22 cellular contexts compared by ENCODE assay signal in genomic region chr5:151855701-151856100, GRCh38.
DNase-seq lines count a peak whose midpoint lies in the region; ATAC-seq and TF ChIP-seq lines count a peak whose summit lies in the region.
"Had no signal": no experiment of that assay in that cellular context is flagged by ENCODE, and none has a peak within 500 bp of the region (broad histone marks: within the 10 kb centered on the region; RNA-seq: fewer than 3 reads in every experiment).

No MANE protein-coding gene starts in this region.

- H3K4me3 ChIP-seq in BLaER1: no peak overlapping the region
- H3K4me3 ChIP-seq in thyroid gland (replicated peaks in 1 of 3): no peak overlapping the region
- H3K4me3 ChIP-seq in right atrium auricular region: no peak overlapping the region
- H3K4me3 ChIP-seq: A549, GM12878 had no signal

- TF ChIP-seq CTCF in thyroid gland (IDR thresholded peaks at IDR 0.05) (no peak), right atrium auricular region (IDR thresholded peaks at IDR 0.05) (no peak)

- H3K27ac ChIP-seq in BLaER1 (no peak overlapping the region), thyroid gland (no peak overlapping the region), right atrium auricular region (no peak overlapping the region)
- H3K27ac ChIP-seq: 22Rv1, A549 had no signal

- 0 out of 2 replicates have a peak overlapping the region, but pooled peaks have one; percentile 3 for H3K4me2 ChIP-seq in BLaER1
- H3K4me2 ChIP-seq: A549 had no signal

- no peaks in the 10 kb centered on the region for H3K27me3 ChIP-seq in BLaER1
- H3K27me3 ChIP-seq in thyroid gland: no peaks in the 10 kb centered on the region
- H3K27me3 ChIP-seq in right atrium auricular region: no peaks in the 10 kb centered on the region

- no peaks in the 10 kb centered on the region for H3K9me3 ChIP-seq in BLaER1
- no peaks in the 10 kb centered on the region for H3K9me3 ChIP-seq in thyroid gland
- no peaks in the 10 kb centered on the region for H3K9me3 ChIP-seq in right atrium auricular region
- H3K9me3 ChIP-seq: A549 had no signal

- H4K20me1 ChIP-seq in BLaER1: no peaks in the 10 kb centered on the region

- peaks cover 8% of the 10 kb centered on the region; the same call in 1 of the 2 replicates for H3K4me1 ChIP-seq in BLaER1
- H3K4me1 ChIP-seq in thyroid gland: peaks cover 0 to 13% of the 10 kb centered on the region in 2 donors
- no peaks in the 10 kb centered on the region for H3K4me1 ChIP-seq in right atrium auricular region
- H3K4me1 ChIP-seq: A549 had no signal

- TF ChIP-seq POLR2A in thyroid gland (IDR thresholded peaks at IDR 0.05): no peak

- 36 to 41% methylated on average over 4 of the region's 4 CpGs for WGBS in thyroid gland, 2 donors

- H3K36me3 ChIP-seq in BLaER1: no peaks in the 10 kb centered on the region
- no peaks in the 10 kb centered on the region for H3K36me3 ChIP-seq in thyroid gland
- no peaks in the 10 kb centered on the region for H3K36me3 ChIP-seq in right atrium auricular region

- ATAC-seq in GM19397 (IDR thresholded peaks at IDR 0.05; ENCODE audit: unreplicated experiment): no peak
- ATAC-seq: A549, GM12878 had no signal

- DNase-seq in DMS79 treated with DMSO at 0.1 percent for 48 hours (lab: John Stamatoyannopoulos, UW) (peak; percentile 91), NCI-H345 (lab: John Stamatoyannopoulos, UW) (peak; percentile 31), thyroid gland (peak; percentile 55 to 56), NCI-H1930 (lab: John Stamatoyannopoulos, UW) (no peak), right atrium auricular region (ENCODE audit: low spot score) (no peak)
- DNase-seq: AML-193; C1 segment of cervical spinal cord; CD4-positive, alpha-beta memory T cell; CD4-positive, CD25-positive, alpha-beta regulatory T cell; CD8-positive, alpha-beta memory T cell; COR-L47; DMS 273 treated with DMSO at 0.1 percent for 48 hours; DMS153; DMS53; DND-41; EL; GDM1 had no signal

- no peak overlapping the region for H3K9ac ChIP-seq in BLaER1

- intact Hi-C loops in thyroid gland (cut with DNase I): no loop called here

Comparison
In these comparisons a context has a peak if more than half of its experiments do, and no peak if none do; other contexts are left out.
1. DNase-seq: peak in DMS79 treated with DMSO at 0.1 percent for 48 hours (single experiment), NCI-H345 (single experiment) and thyroid gland (2 of 2); none in NCI-H1930 (0 of 2) and right atrium auricular region (single experiment).